Comparison of ENCODE assay signal across 8 cellular contexts in the genomic region with DNA sequence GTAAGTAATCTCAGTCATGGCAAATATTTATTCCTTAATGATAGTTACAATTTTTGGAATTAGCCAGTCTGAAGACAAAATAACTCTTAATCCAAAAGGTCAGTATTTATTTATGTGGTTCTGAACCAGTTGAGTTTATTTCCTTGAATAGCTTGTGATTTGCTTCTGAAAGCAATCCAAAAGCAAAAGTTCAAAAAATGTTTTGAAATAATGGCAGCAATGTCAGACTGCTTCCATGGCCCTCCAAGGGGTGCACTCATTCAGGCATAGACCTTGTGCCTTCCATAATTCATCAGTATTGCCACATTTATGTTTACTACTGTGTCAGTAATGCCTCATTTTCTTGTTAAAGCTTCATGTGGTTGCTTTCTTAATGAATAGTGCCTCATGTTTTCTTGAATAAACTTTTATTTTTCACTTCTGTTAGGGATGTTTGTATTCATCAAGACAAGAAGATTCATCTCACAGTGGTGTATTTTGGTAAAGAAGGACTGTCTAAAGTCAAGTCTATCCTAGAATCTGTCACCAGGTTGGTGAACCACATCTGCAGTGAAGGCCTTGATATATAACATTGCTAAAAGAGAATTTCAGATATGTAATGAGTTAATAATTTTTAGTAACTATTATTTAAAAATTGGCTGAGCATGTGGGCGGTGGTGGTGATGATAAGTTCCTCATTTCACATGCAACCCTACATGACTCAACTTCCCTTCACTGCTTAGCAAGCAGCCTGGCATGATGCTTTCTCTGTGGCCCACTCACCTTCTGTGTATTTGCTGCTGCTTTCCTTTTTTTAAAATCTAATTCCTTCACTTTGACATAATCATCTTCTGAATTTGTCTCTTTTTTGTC. TPM values are rescaled to one million over a fixed set of nuclear protein-coding genes. Genes with fewer than 3 reads are reported as not detected.
DNase-seq lines count a peak whose midpoint lies in the region; ATAC-seq, FAIRE-seq and TF ChIP-seq lines count a peak whose summit lies in the region.

No MANE protein-coding gene starts in this region.

- H3K27me3 ChIP-seq in lower lobe of right lung (ENCODE audit: low read depth) (no peaks in the 10 kb centered on the region), testis (no peaks in the 10 kb centered on the region)

- peak; percentile 66 for DNase-seq in activated CD4-positive, alpha-beta memory T cell treated with anti-CD3 and anti-CD28 coated beads for 36 hours
- no peak for DNase-seq in lower lobe of right lung
- DNase-seq in testis = no peak
- DNase-seq in H54 (ENCODE audit: insufficient read length, low spot score) = no peak
- no peak for DNase-seq in NCI-H1092 treated with DMSO at 0.1 percent for 48 hours (lab: John Stamatoyannopoulos, UW)
- no peak for DNase-seq in A172 (ENCODE audit: low spot score)

- peaks cover 60% of the 10 kb centered on the region for H3K4me1 Mint-ChIP-seq in activated CD4-positive, alpha-beta memory T cell treated with anti-CD3 and anti-CD28 coated beads for 36 hours (ENCODE audit: low read depth)

- TF ChIP-seq CTCF in lower lobe of right lung (IDR thresholded peaks at IDR 0.05) = no peak
- TF ChIP-seq CTCF in testis (IDR thresholded peaks at IDR 0.05) = no peak

- FAIRE-seq in H54 (lab: Jason Lieb, UNC) = no peak

- H3K27ac Mint-ChIP-seq in activated CD4-positive, alpha-beta memory T cell treated with anti-CD3 and anti-CD28 coated beads for 36 hours = peak overlapping the region; percentile 89

- H3K36me3 ChIP-seq in lower lobe of right lung = peaks cover 31% of the 10 kb centered on the region
- no peaks in the 10 kb centered on the region for H3K36me3 ChIP-seq in testis (ENCODE audit: low read depth, missing control alignments)

- CTCF ChIA-PET in activated CD4-positive, alpha-beta memory T cell treated with anti-CD3 and anti-CD28 coated beads for 36 hours (lab: Charles Lee) = interaction anchor here (1.3 to 2.2 kb wide), 4 partner anchors 12 to 41 kb away, joined by 3 to 8 read pairs (median 4); a partner anchor contains a TSS

- POLR2A ChIA-PET in activated CD4-positive, alpha-beta memory T cell treated with anti-CD3 and anti-CD28 coated beads for 36 hours (lab: Charles Lee) = interaction anchor here (1.2 to 2.5 kb wide), 4 partner anchors 21 to 42 kb away, joined by 3 to 26 read pairs (median 5); a partner anchor contains a TSS

- WGBS in testis, 2 donors = 88 to 90% methylated on average over 1 of the region's 1 CpG

- no peak overlapping the region for H3K4me3 ChIP-seq in lower lobe of right lung
- no peak overlapping the region for H3K4me3 ChIP-seq in testis

- no peak overlapping the region for H3K27ac ChIP-seq in lower lobe of right lung
- no peak overlapping the region for H3K27ac ChIP-seq in testis

- intact Hi-C loops in activated CD4-positive, alpha-beta memory T cell treated with anti-CD3 and anti-CD28 coated beads for 36 hours (cut with micrococcal nuclease) = loop anchor here (1.0 kb wide), 3 partner anchors 20 to 359 kb away; no protein-coding TSS in a partner anchor
- intact Hi-C loops in lower lobe of right lung (cut with DNase I) (no loop called here), testis (cut with DNase I; ENCODE audit: low total_unique reads) (no loop called here)

- H3K9me3 Mint-ChIP-seq in activated CD4-positive, alpha-beta memory T cell treated with anti-CD3 and anti-CD28 coated beads for 36 hours = no peaks in the 10 kb centered on the region

- H3K36me3 Mint-ChIP-seq in activated CD4-positive, alpha-beta memory T cell treated with anti-CD3 and anti-CD28 coated beads for 36 hours = peaks cover 32% of the 10 kb centered on the region

- H3K4me3 Mint-ChIP-seq in activated CD4-positive, alpha-beta memory T cell treated with anti-CD3 and anti-CD28 coated beads for 36 hours = peak overlapping the region; percentile 20

- H3K4me1 ChIP-seq in lower lobe of right lung (peaks cover 25% of the 10 kb centered on the region), testis (peaks cover 3% of the 10 kb centered on the region)

- H3K27me3 Mint-ChIP-seq in activated CD4-positive, alpha-beta memory T cell treated with anti-CD3 and anti-CD28 coated beads for 36 hours = no peaks in the 10 kb centered on the region

- TF ChIP-seq POLR2A in testis (IDR thresholded peaks at IDR 0.05) (no peak), H54 (IDR thresholded peaks at IDR 0.05; ENCODE audit: low read depth, low read length) (no peak)

- peak; percentile 41 for ATAC-seq in GM18873 (IDR thresholded peaks at IDR 0.05; ENCODE audit: low FRiP score, unreplicated experiment)
- peak; percentile 62 for ATAC-seq in HG02981 (IDR thresholded peaks at IDR 0.05; ENCODE audit: unreplicated experiment)
- ATAC-seq in lower lobe of right lung = peak; percentile 71 to 79

- H3K9me3 ChIP-seq in lower lobe of right lung (no peaks in the 10 kb centered on the region), testis (no peaks in the 10 kb centered on the region)

RNA-seq across cellular contexts. Expression of a gene that starts 22.0 kb away (rescaled TPM):
- total RNA-seq in activated CD4-positive, alpha-beta memory T cell treated with anti-CD3 and anti-CD28 coated beads for 36 hours = 10 to 100 TPM; 30.2 to 32.3 TPM
- 36.4 TPM for total RNA-seq in lower lobe of right lung
- 10 to 100 TPM; 16.7 to 17.9 TPM for total RNA-seq in testis
- polyA plus RNA-seq in testis (ENCODE audit: insufficient read depth, low read depth, low replicate concordance) = 13.9 TPM
- total RNA-seq in A172 (2014; rRNA removed; shearing (Covaris generic)) = 12.2 and 15.4 TPM in 2 replicates
